Comparison of ENCODE assay signal across 1 cellular context in the genomic region with DNA sequence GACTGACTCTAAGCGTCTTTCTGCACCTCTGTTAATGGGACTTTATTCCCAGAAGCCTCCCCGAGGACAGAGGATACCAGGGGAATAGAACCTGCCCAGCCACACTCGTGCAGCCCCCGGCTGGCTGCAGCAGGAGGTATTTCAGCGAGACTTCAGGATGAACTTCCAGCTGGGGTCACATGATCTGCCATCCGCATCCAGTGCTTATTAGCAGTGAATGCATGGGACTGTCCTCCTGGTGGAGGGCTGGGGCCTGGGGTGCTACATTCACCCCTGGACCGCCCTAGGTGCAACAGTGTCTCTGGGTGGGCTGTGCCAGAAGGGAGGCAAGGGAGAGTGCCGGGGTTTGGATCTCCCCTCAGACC.
TF ChIP-seq lines count a peak whose summit lies in the region.

No MANE protein-coding gene starts in this region.

TF ChIP-seq in GM23338, 12 proteins besides CTCF, POLR2A, EP300 and RAD21 (continued from another document):
- TF ChIP-seq, protein P1, sequence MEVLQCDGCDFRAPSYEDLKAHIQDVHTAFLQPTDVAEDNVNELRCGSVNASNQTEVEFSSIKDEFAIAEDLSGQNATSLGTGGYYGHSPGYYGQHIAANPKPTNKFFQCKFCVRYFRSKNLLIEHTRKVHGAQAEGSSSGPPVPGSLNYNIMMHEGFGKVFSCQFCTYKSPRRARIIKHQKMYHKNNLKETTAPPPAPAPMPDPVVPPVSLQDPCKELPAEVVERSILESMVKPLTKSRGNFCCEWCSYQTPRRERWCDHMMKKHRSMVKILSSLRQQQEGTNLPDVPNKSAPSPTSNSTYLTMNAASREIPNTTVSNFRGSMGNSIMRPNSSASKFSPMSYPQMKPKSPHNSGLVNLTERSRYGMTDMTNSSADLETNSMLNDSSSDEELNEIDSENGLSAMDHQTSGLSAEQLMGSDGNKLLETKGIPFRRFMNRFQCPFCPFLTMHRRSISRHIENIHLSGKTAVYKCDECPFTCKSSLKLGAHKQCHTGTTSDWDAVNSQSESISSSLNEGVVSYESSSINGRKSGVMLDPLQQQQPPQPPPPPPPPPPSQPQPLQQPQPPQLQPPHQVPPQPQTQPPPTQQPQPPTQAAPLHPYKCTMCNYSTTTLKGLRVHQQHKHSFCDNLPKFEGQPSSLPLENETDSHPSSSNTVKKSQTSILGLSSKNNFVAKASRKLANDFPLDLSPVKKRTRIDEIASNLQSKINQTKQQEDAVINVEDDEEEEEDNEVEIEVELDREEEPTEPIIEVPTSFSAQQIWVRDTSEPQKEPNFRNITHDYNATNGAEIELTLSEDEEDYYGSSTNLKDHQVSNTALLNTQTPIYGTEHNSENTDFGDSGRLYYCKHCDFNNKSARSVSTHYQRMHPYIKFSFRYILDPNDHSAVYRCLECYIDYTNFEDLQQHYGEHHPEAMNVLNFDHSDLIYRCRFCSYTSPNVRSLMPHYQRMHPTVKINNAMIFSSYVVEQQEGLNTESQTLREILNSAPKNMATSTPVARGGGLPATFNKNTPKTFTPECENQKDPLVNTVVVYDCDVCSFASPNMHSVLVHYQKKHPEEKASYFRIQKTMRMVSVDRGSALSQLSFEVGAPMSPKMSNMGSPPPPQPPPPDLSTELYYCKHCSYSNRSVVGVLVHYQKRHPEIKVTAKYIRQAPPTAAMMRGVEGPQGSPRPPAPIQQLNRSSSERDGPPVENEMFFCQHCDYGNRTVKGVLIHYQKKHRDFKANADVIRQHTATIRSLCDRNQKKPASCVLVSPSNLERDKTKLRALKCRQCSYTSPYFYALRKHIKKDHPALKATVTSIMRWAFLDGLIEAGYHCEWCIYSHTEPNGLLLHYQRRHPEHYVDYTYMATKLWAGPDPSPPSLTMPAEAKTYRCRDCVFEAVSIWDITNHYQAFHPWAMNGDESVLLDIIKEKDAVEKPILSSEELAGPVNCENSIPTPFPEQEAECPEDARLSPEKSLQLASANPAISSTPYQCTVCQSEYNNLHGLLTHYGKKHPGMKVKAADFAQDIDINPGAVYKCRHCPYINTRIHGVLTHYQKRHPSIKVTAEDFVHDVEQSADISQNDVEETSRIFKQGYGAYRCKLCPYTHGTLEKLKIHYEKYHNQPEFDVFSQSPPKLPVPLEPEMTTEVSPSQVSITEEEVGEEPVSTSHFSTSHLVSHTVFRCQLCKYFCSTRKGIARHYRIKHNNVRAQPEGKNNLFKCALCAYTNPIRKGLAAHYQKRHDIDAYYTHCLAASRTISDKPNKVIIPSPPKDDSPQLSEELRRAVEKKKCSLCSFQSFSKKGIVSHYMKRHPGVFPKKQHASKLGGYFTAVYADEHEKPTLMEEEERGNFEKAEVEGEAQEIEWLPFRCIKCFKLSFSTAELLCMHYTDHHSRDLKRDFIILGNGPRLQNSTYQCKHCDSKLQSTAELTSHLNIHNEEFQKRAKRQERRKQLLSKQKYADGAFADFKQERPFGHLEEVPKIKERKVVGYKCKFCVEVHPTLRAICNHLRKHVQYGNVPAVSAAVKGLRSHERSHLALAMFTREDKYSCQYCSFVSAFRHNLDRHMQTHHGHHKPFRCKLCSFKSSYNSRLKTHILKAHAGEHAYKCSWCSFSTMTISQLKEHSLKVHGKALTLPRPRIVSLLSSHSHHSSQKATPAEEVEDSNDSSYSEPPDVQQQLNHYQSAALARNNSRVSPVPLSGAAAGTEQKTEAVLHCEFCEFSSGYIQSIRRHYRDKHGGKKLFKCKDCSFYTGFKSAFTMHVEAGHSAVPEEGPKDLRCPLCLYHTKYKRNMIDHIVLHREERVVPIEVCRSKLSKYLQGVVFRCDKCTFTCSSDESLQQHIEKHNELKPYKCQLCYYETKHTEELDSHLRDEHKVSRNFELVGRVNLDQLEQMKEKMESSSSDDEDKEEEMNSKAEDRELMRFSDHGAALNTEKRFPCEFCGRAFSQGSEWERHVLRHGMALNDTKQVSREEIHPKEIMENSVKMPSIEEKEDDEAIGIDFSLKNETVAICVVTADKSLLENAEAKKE (CRISPR knock-in tag; IDR thresholded peaks at IDR 0.05): no peak
- no peak for TF ChIP-seq EZH2 (IDR thresholded peaks at IDR 0.05; ENCODE audit: low read depth, unreplicated experiment)
- TF ChIP-seq, protein P2, sequence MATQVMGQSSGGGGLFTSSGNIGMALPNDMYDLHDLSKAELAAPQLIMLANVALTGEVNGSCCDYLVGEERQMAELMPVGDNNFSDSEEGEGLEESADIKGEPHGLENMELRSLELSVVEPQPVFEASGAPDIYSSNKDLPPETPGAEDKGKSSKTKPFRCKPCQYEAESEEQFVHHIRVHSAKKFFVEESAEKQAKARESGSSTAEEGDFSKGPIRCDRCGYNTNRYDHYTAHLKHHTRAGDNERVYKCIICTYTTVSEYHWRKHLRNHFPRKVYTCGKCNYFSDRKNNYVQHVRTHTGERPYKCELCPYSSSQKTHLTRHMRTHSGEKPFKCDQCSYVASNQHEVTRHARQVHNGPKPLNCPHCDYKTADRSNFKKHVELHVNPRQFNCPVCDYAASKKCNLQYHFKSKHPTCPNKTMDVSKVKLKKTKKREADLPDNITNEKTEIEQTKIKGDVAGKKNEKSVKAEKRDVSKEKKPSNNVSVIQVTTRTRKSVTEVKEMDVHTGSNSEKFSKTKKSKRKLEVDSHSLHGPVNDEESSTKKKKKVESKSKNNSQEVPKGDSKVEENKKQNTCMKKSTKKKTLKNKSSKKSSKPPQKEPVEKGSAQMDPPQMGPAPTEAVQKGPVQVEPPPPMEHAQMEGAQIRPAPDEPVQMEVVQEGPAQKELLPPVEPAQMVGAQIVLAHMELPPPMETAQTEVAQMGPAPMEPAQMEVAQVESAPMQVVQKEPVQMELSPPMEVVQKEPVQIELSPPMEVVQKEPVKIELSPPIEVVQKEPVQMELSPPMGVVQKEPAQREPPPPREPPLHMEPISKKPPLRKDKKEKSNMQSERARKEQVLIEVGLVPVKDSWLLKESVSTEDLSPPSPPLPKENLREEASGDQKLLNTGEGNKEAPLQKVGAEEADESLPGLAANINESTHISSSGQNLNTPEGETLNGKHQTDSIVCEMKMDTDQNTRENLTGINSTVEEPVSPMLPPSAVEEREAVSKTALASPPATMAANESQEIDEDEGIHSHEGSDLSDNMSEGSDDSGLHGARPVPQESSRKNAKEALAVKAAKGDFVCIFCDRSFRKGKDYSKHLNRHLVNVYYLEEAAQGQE (IDR thresholded peaks at IDR 0.05; ENCODE audit: unreplicated experiment): no peak
- no peak for TF ChIP-seq ZNF331 (CRISPR knock-in tag; IDR thresholded peaks at IDR 0.05; ENCODE audit: low read depth)
- TF ChIP-seq CREB1 (CRISPR knock-in tag; IDR thresholded peaks at IDR 0.05; ENCODE audit: low read depth): no peak
- no peak for TF ChIP-seq ZNF114 (CRISPR knock-in tag; IDR thresholded peaks at IDR 0.05)
TF ChIP-seq in GM23338: peak in this region for 0.
